ENCODE assay signal across 12 cellular contexts in the genomic region with DNA sequence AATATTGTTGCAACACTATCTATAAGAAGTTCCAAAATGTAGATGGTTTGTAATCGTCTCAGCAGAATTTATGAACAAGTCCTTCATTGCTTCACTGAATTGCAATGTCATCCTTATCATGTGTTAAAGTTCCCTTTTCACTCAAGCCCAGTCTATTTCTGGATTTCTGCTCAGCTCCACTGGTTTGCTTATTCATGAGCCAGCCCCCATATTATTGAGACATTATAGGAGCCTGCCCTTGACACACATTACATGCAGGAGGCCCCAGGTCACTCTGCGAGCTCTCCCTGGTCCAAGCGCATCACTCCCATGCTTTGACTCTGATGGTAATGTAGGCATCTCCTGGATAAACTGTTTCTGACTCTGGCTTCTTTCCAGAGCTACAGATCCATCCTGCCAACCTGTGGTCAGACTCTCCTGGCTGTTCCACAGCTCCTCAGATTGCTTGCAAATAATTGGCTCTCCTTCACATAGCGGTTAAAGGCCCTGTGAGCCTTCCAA. TPM values are rescaled to one million over a fixed set of nuclear protein-coding genes. Genes with fewer than 3 reads are reported as not detected.
A peak's percentile ranks its signal among the peaks of the same experiment; 100 is the strongest.
DNase-seq lines count a peak whose midpoint lies in the region; ATAC-seq and TF ChIP-seq lines count a peak whose summit lies in the region.
"Had no signal": no experiment of that assay in that cellular context is flagged by ENCODE, and none has a peak within 500 bp of the region (broad histone marks: within the 10 kb centered on the region; RNA-seq: fewer than 3 reads in every experiment).

No MANE protein-coding gene starts in this region.

- no peaks in the 10 kb centered on the region for H3K9me3 ChIP-seq in heart left ventricle
- no peaks in the 10 kb centered on the region for H3K9me3 ChIP-seq in spleen
- H3K9me3 ChIP-seq in breast epithelium: no peaks in the 10 kb centered on the region

- DNase-seq in Kasumi-1 (lab: John Stamatoyannopoulos, UW) (peak; percentile 50 to 65), SKM-1 (lab: John Stamatoyannopoulos, UW; ENCODE audit: unreplicated experiment) (peak; percentile 59), heart left ventricle (peak in 1 of 5 donors; percentile 21), spleen (peak; percentile 63), breast epithelium (ENCODE audit: low spot score in 2 of 2) (no peak)
- no peak for DNase-seq in natural killer cell treated with Interleukin-12 subunit alpha and Interleukin-12 subunit beta and Interleukin-15 and Interleukin-18, amount 100 ng/mL, for 72 hours (ENCODE audit: low spot score)
- DNase-seq in T-helper 2 cell treated with Interferon-gamma antibody and Interleukin-4, amounts not matched to agents 5 μg/mL and 100 μg/mL, for 36 hours (ENCODE audit: low spot score): no peak
- no peak for DNase-seq in activated naive CD4-positive, alpha-beta T cell treated with anti-CD3 and anti-CD28 coated beads, Interleukin-2, amount 50 U/mL, for 16 hours
- DNase-seq: activated T-cell treated with anti-CD3 and anti-CD28 coated beads, Interleukin-2, amount 50 U/mL, for 48 hours; NCI-H1694; stimulated activated naive CD8-positive, alpha-beta T cell treated with anti-CD3 and anti-CD28 coated beads, Interleukin-15, Interleukin-2, amounts not matched to agents 100 U/mL and 50 U/mL, for 24 hours had no signal

- 66 to 73% (median 67%) methylated on average over 4 of the region's 4 CpGs for WGBS in heart left ventricle, 4 donors
- 50 to 73% (median 62%) methylated on average over 4 of the region's 4 CpGs for whole genome bisulfite sequencing in spleen, 5 donors

- H3K4me1 Mint-ChIP-seq in natural killer cell treated with Interleukin-12 subunit alpha and Interleukin-12 subunit beta and Interleukin-15 and Interleukin-18, amount 100 ng/mL, for 72 hours (ENCODE audit: low read depth in 2 of 2): peaks cover 0 to under 1% of the 10 kb centered on the region in 2 donors
- H3K4me1 Mint-ChIP-seq in T-helper 2 cell treated with Interferon-gamma antibody and Interleukin-4, amounts not matched to agents 5 μg/mL and 100 μg/mL, for 36 hours (ENCODE audit: low read depth): peaks cover under 1% of the 10 kb centered on the region

- peaks cover 10 to 27% of the 10 kb centered on the region in 2 donors for H3K27me3 Mint-ChIP-seq in natural killer cell treated with Interleukin-12 subunit alpha and Interleukin-12 subunit beta and Interleukin-15 and Interleukin-18, amount 100 ng/mL, for 72 hours
- peaks cover 15% of the 10 kb centered on the region for H3K27me3 Mint-ChIP-seq in T-helper 2 cell treated with Interferon-gamma antibody and Interleukin-4, amounts not matched to agents 5 μg/mL and 100 μg/mL, for 36 hours (ENCODE audit: low read depth)

- H3K4me1 ChIP-seq in heart left ventricle: peaks cover 9 to 74% (median 42%) of the 10 kb centered on the region in 12 donors
- peaks cover 3 to 64% (median 27%) of the 10 kb centered on the region in 6 donors for H3K4me1 ChIP-seq in spleen
- H3K4me1 ChIP-seq in breast epithelium: peaks cover 0 to 4% of the 10 kb centered on the region in 2 donors

- no peak overlapping the region for H3K27ac Mint-ChIP-seq in natural killer cell treated with Interleukin-12 subunit alpha and Interleukin-12 subunit beta and Interleukin-15 and Interleukin-18, amount 100 ng/mL, for 72 hours
- no peak overlapping the region for H3K27ac Mint-ChIP-seq in T-helper 2 cell treated with Interferon-gamma antibody and Interleukin-4, amounts not matched to agents 5 μg/mL and 100 μg/mL, for 36 hours

- H3K36me3 ChIP-seq in heart left ventricle: peaks cover 0 to 14% (median 0%) of the 10 kb centered on the region in 9 donors
- H3K36me3 ChIP-seq in spleen: no peaks in the 10 kb centered on the region
- no peaks in the 10 kb centered on the region for H3K36me3 ChIP-seq in breast epithelium

- H3K27me3 ChIP-seq in heart left ventricle (no peaks in the 10 kb centered on the region), spleen (replicated peaks in 1 of 7) (no peaks in the 10 kb centered on the region), breast epithelium (no peaks in the 10 kb centered on the region)

- peak; percentile 22 to 73 (median 56) for ATAC-seq in heart left ventricle
- no peak for ATAC-seq in natural killer cell treated with Interleukin-12 subunit alpha and Interleukin-12 subunit beta and Interleukin-15 and Interleukin-18, amount 100 ng/mL, for 72 hours
- ATAC-seq: Panc1; stimulated activated naive CD8-positive, alpha-beta T cell treated with anti-CD3 and anti-CD28 coated beads, Interleukin-15, Interleukin-2, amounts not matched to agents 100 U/mL and 50 U/mL, for 24 hours had no signal

- H3K4me3 Mint-ChIP-seq in natural killer cell treated with Interleukin-12 subunit alpha and Interleukin-12 subunit beta and Interleukin-15 and Interleukin-18, amount 100 ng/mL, for 72 hours: no peak overlapping the region
- H3K4me3 Mint-ChIP-seq in T-helper 2 cell treated with Interferon-gamma antibody and Interleukin-4, amounts not matched to agents 5 μg/mL and 100 μg/mL, for 36 hours: no peak overlapping the region

- TF ChIP-seq CTCF in heart left ventricle (IDR thresholded peaks at IDR 0.05): no peak
- TF ChIP-seq CTCF in spleen (IDR thresholded peaks at IDR 0.05 in 8 of 11, conservative IDR thresholded peaks at IDR 0.05 in 3 of 11): no peak
- TF ChIP-seq CTCF in breast epithelium (IDR thresholded peaks at IDR 0.05): no peak

- no peaks in the 10 kb centered on the region for H3K9me3 Mint-ChIP-seq in natural killer cell treated with Interleukin-12 subunit alpha and Interleukin-12 subunit beta and Interleukin-15 and Interleukin-18, amount 100 ng/mL, for 72 hours
- no peaks in the 10 kb centered on the region for H3K9me3 Mint-ChIP-seq in T-helper 2 cell treated with Interferon-gamma antibody and Interleukin-4, amounts not matched to agents 5 μg/mL and 100 μg/mL, for 36 hours

- H3K27ac ChIP-seq in heart left ventricle: peak overlapping the region in 11 of 12 donors; percentile 6 to 87 (median 47)
- peak overlapping the region in 5 of 8 donors; percentile 20 to 67 (median 56) for H3K27ac ChIP-seq in spleen
- no peak overlapping the region for H3K27ac ChIP-seq in breast epithelium

- TF ChIP-seq POLR2A in heart left ventricle (IDR thresholded peaks at IDR 0.05) (no peak), spleen (IDR thresholded peaks at IDR 0.05) (no peak), breast epithelium (IDR thresholded peaks at IDR 0.05) (no peak)

- H3K36me3 Mint-ChIP-seq in natural killer cell treated with Interleukin-12 subunit alpha and Interleukin-12 subunit beta and Interleukin-15 and Interleukin-18, amount 100 ng/mL, for 72 hours: no peaks in the 10 kb centered on the region
- no peaks in the 10 kb centered on the region for H3K36me3 Mint-ChIP-seq in T-helper 2 cell treated with Interferon-gamma antibody and Interleukin-4, amounts not matched to agents 5 μg/mL and 100 μg/mL, for 36 hours (ENCODE audit: low read depth)

- intact Hi-C loops in heart left ventricle (cut with DNase I) (no loop called here), spleen (cut with DNase I; ENCODE audit: low total_unique reads) (no loop called here), breast epithelium (cut with DNase I; ENCODE audit: low total_unique reads) (loop anchor here (5.0 kb wide), 1 partner anchor 818 kb away; no protein-coding TSS in a partner anchor)

- H3K4me3 ChIP-seq in heart left ventricle (no peak overlapping the region), spleen (no peak overlapping the region), breast epithelium (no peak overlapping the region)

RNA-seq across cellular contexts. Expression of a gene that starts 56.9 kb away (rescaled TPM):
- 10 to 100 TPM; 15.4 to 39.3 (median 30.9) TPM for total RNA-seq in heart left ventricle
- polyA plus RNA-seq in heart left ventricle: 10 to 100 TPM; 29.3 to 35.3 TPM
- 100 to 1,000 TPM in 6 of 7 donors, 10 to 100 TPM in 1; 91.9 to 172 (median 152) TPM for total RNA-seq in spleen
- 100 to 1,000 TPM in 2 of 3 donors, 10 to 100 TPM in 1; 57.9 to 156 (median 138) TPM for polyA plus RNA-seq in spleen
- total RNA-seq in breast epithelium: 10 to 100 TPM; 32.0 to 43.6 (median 40.2) TPM
- 10 to 100 TPM; 16.9 to 18.3 TPM for total RNA-seq in natural killer cell treated with Interleukin-12 subunit alpha and Interleukin-12 subunit beta and Interleukin-15 and Interleukin-18, amount 100 ng/mL, for 72 hours

Comparison
In these comparisons a context has a peak if more than half of its experiments do, and no peak if none do; other contexts are left out.
1. DNase-seq: peak in Kasumi-1 (2 of 2), SKM-1 (single experiment) and spleen (single experiment); none in breast epithelium (0 of 2), natural killer cell treated with Interleukin-12 subunit alpha and Interleukin-12 subunit beta and Interleukin-15 and Interleukin-18, amount 100 ng/mL, for 72 hours (single experiment), T-helper 2 cell treated with Interferon-gamma antibody and Interleukin-4, amounts not matched to agents 5 μg/mL and 100 μg/mL, for 36 hours (single experiment) and activated naive CD4-positive, alpha-beta T cell treated with anti-CD3 and anti-CD28 coated beads, Interleukin-2, amount 50 U/mL, for 16 hours (single experiment).
2. ATAC-seq: peak in heart left ventricle (4 of 4); none in natural killer cell treated with Interleukin-12 subunit alpha and Interleukin-12 subunit beta and Interleukin-15 and Interleukin-18, amount 100 ng/mL, for 72 hours (0 of 2).
3. H3K27ac ChIP-seq: peak in heart left ventricle (11 of 12) and spleen (5 of 8); none in breast epithelium (0 of 2).